ENCODE assay signal across 11 cellular contexts in genomic region chr5:132485641-132486317, GRCh38. TPM values are rescaled to one million over a fixed set of nuclear protein-coding genes. Genes with fewer than 3 reads are reported as not detected.
A peak's percentile ranks its signal among the peaks of the same experiment; 100 is the strongest.
DNase-seq lines count a peak whose midpoint lies in the region; ATAC-seq and TF ChIP-seq lines count a peak whose summit lies in the region.
"Had no signal": no experiment of that assay in that cellular context is flagged by ENCODE, and none has a peak within 500 bp of the region (broad histone marks: within the 10 kb centered on the region; RNA-seq: fewer than 3 reads in every experiment).

No MANE protein-coding gene starts in this region.

- no peaks in the 10 kb centered on the region for H3K9me3 Mint-ChIP-seq in activated CD8-positive, alpha-beta T cell treated with anti-CD3 and anti-CD28 coated beads, Interleukin-2, amount 10 ng/mL, durations not matched to agents 7 days and 5 days (ENCODE audit: insufficient read depth)
- H3K9me3 Mint-ChIP-seq in stimulated activated effector memory CD8-positive, alpha-beta T cell treated with anti-CD3 and anti-CD28 coated beads, Interleukin-12 subunit alpha, Interleukin-12 subunit beta, amount 100 ng/mL, for 72 hours = no peaks in the 10 kb centered on the region
- H3K9me3 Mint-ChIP-seq: H9 had no signal

- CTCF ChIA-PET in HEK293 (lab: Yijun Ruan, JAX) = no interaction called here
- CTCF ChIA-PET in activated CD8-positive, alpha-beta T cell treated with anti-CD3 and anti-CD28 coated beads, Interleukin-2, amount 10 ng/mL, durations not matched to agents 7 days and 5 days (lab: Charles Lee) = interaction anchor here (1.4 to 6.1 kb wide), 5 partner anchors 12 to 65 kb away, joined by 3 to 36 read pairs (median 9); no protein-coding TSS in a partner anchor

- H3K4me1 Mint-ChIP-seq in activated CD8-positive, alpha-beta T cell treated with anti-CD3 and anti-CD28 coated beads, Interleukin-2, amount 10 ng/mL, durations not matched to agents 7 days and 5 days (ENCODE audit: low read depth) = peaks cover 66% of the 10 kb centered on the region
- peaks cover 73% of the 10 kb centered on the region for H3K4me1 Mint-ChIP-seq in stimulated activated effector memory CD8-positive, alpha-beta T cell treated with anti-CD3 and anti-CD28 coated beads, Interleukin-12 subunit alpha, Interleukin-12 subunit beta, amount 100 ng/mL, for 72 hours

- no peaks in the 10 kb centered on the region for H3K27me3 Mint-ChIP-seq in activated CD8-positive, alpha-beta T cell treated with anti-CD3 and anti-CD28 coated beads, Interleukin-2, amount 10 ng/mL, durations not matched to agents 7 days and 5 days (ENCODE audit: low read depth)

- no peak overlapping the region for H3K4me3 ChIP-seq in HEK293 (ENCODE audit: low read depth, low read length)
- H3K4me3 ChIP-seq in effector memory CD4-positive, alpha-beta T cell (ENCODE audit: insufficient read depth, low read depth, low read length, poor library complexity, severe bottlenecking) = peak overlapping the region; percentile 97

- peak overlapping the region; percentile 92 for H3K4me3 Mint-ChIP-seq in activated CD8-positive, alpha-beta T cell treated with anti-CD3 and anti-CD28 coated beads, Interleukin-2, amount 10 ng/mL, durations not matched to agents 7 days and 5 days
- peak overlapping the region; percentile 92 for H3K4me3 Mint-ChIP-seq in stimulated activated effector memory CD8-positive, alpha-beta T cell treated with anti-CD3 and anti-CD28 coated beads, Interleukin-12 subunit alpha, Interleukin-12 subunit beta, amount 100 ng/mL, for 72 hours
- H3K4me3 Mint-ChIP-seq: H9 had no signal

- ATAC-seq in activated CD8-positive, alpha-beta T cell treated with anti-CD3 and anti-CD28 coated beads, Interleukin-2, amount 10 ng/mL, durations not matched to agents 7 days and 5 days = no peak
- ATAC-seq in stimulated activated effector memory CD8-positive, alpha-beta T cell treated with anti-CD3 and anti-CD28 coated beads, Interleukin-12 subunit alpha, Interleukin-12 subunit beta, amount 100 ng/mL, for 72 hours = no peak
- no peak for ATAC-seq in GM19351 (IDR thresholded peaks at IDR 0.05; ENCODE audit: unreplicated experiment)
- ATAC-seq: left lung had no signal

- no peaks in the 10 kb centered on the region for H3K9me3 ChIP-seq in HEK293 (ENCODE audit: control insufficient read depth, insufficient read depth, low read depth, low read length)
- no peaks in the 10 kb centered on the region for H3K9me3 ChIP-seq in effector memory CD4-positive, alpha-beta T cell (ENCODE audit: control insufficient read depth, low read length)
- H3K9me3 ChIP-seq: left lung had no signal

- DNase-seq in activated CD8-positive, alpha-beta T cell treated with anti-CD3 and anti-CD28 coated beads, Interleukin-2, amount 10 ng/mL, durations not matched to agents 7 days and 5 days = peak; percentile 27
- peak in 1 of 3 donors; percentile 16 for DNase-seq in effector memory CD4-positive, alpha-beta T cell
- peak in 1 of 2 donors; percentile 50 for DNase-seq in stimulated activated effector memory CD8-positive, alpha-beta T cell treated with anti-CD3 and anti-CD28 coated beads, Interleukin-12 subunit alpha, Interleukin-12 subunit beta, amount 100 ng/mL, for 72 hours (ENCODE audit: low spot score in 2 of 2)
- DNase-seq in inferior parietal cortex (ENCODE audit: extremely low spot score) = no peak
- no peak for DNase-seq in 8988T
- DNase-seq: left lung, NCI-H510A had no signal

- peak overlapping the region; percentile 90 for H3K27ac Mint-ChIP-seq in activated CD8-positive, alpha-beta T cell treated with anti-CD3 and anti-CD28 coated beads, Interleukin-2, amount 10 ng/mL, durations not matched to agents 7 days and 5 days
- peak overlapping the region; percentile 97 for H3K27ac Mint-ChIP-seq in stimulated activated effector memory CD8-positive, alpha-beta T cell treated with anti-CD3 and anti-CD28 coated beads, Interleukin-12 subunit alpha, Interleukin-12 subunit beta, amount 100 ng/mL, for 72 hours
- H3K27ac Mint-ChIP-seq: H9 had no signal

- H3K27ac ChIP-seq in HEK293 (ENCODE audit: extremely low read depth, low read depth, low read length) = no peak overlapping the region
- H3K27ac ChIP-seq in effector memory CD4-positive, alpha-beta T cell (ENCODE audit: insufficient read depth, low read length, poor library complexity, severe bottlenecking) = peak overlapping the region; percentile 100

- H3K36me3 Mint-ChIP-seq in activated CD8-positive, alpha-beta T cell treated with anti-CD3 and anti-CD28 coated beads, Interleukin-2, amount 10 ng/mL, durations not matched to agents 7 days and 5 days (ENCODE audit: low read depth) = peaks cover 85% of the 10 kb centered on the region
- peaks cover 100% of the 10 kb centered on the region for H3K36me3 Mint-ChIP-seq in stimulated activated effector memory CD8-positive, alpha-beta T cell treated with anti-CD3 and anti-CD28 coated beads, Interleukin-12 subunit alpha, Interleukin-12 subunit beta, amount 100 ng/mL, for 72 hours

- H3K36me3 ChIP-seq in HEK293 (ENCODE audit: control insufficient read depth in 2 of 2, insufficient read depth in 1 of 2, low read length in 2 of 2) = peaks cover 0 to 57% of the 10 kb centered on the region in 2 experiments; a peak in 2 of 3 replicates
- peaks cover 80% of the 10 kb centered on the region for H3K36me3 ChIP-seq in effector memory CD4-positive, alpha-beta T cell (ENCODE audit: control insufficient read depth, insufficient read depth, low read length)

- no peaks in the 10 kb centered on the region for H3K4me1 ChIP-seq in HEK293 (ENCODE audit: control insufficient read depth, insufficient read depth, low read length)
- H3K4me1 ChIP-seq in effector memory CD4-positive, alpha-beta T cell (ENCODE audit: control insufficient read depth, insufficient read depth, low read length, poor library complexity, severe bottlenecking) = peaks cover 42% of the 10 kb centered on the region

- no peaks in the 10 kb centered on the region for H3K27me3 ChIP-seq in effector memory CD4-positive, alpha-beta T cell (replicated peaks; ENCODE audit: control insufficient read depth, insufficient read depth, low read length, poor library complexity, severe bottlenecking)
- H3K27me3 ChIP-seq: left lung had no signal

- POLR2A ChIA-PET in HEK293 (lab: Yijun Ruan, JAX) = interaction anchor here (1.4 kb wide), 1 partner anchor 15 kb away, joined by 3 read pairs; no protein-coding TSS in a partner anchor
- POLR2A ChIA-PET in activated CD8-positive, alpha-beta T cell treated with anti-CD3 and anti-CD28 coated beads, Interleukin-2, amount 10 ng/mL, durations not matched to agents 7 days and 5 days (lab: Charles Lee) = interaction anchor here (0.6 to 22.6 kb wide), 13 partner anchors 6 to 739 kb away, joined by 3 to 720 read pairs (median 76); partner anchors contain the start of gene IRF1

- no peak for TF ChIP-seq CTCF in HEK293 (tag by site-specific recombination; IDR thresholded peaks at IDR 0.05)

TF ChIP-seq in HEK293, 187 proteins besides CTCF, POLR2A, EP300 and RAD21:
- no peak for TF ChIP-seq PRDM1 (tag by site-specific recombination; IDR thresholded peaks at IDR 0.05)
- 0 out of 2 replicates have a peak, but pooled peaks have one; percentile 21 for TF ChIP-seq ZNF600 (tag by site-specific recombination; IDR thresholded peaks at IDR 0.05)
- TF ChIP-seq, protein P1, sequence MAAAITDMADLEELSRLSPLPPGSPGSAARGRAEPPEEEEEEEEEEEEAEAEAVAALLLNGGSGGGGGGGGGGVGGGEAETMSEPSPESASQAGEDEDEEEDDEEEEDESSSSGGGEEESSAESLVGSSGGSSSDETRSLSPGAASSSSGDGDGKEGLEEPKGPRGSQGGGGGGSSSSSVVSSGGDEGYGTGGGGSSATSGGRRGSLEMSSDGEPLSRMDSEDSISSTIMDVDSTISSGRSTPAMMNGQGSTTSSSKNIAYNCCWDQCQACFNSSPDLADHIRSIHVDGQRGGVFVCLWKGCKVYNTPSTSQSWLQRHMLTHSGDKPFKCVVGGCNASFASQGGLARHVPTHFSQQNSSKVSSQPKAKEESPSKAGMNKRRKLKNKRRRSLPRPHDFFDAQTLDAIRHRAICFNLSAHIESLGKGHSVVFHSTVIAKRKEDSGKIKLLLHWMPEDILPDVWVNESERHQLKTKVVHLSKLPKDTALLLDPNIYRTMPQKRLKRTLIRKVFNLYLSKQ (tag by site-specific recombination; IDR thresholded peaks at IDR 0.05; ENCODE audit: borderline replicate concordance) = no peak
TF ChIP-seq in HEK293: peak in this region for 1.

RNA-seq across cellular contexts. Expression of gene IRF1, which starts 4.8 kb away (rescaled TPM):
- 100 to 1,000 TPM; 221 to 228 TPM for total RNA-seq in activated CD8-positive, alpha-beta T cell treated with anti-CD3 and anti-CD28 coated beads, Interleukin-2, amount 10 ng/mL, durations not matched to agents 7 days and 5 days

RNA-seq across cellular contexts. Expression of gene IL5, which starts 57.5 kb away (rescaled TPM):
- under 1 TPM in 1 of 2 experiments, not detected in 1; 0.71 TPM for total RNA-seq in activated CD8-positive, alpha-beta T cell treated with anti-CD3 and anti-CD28 coated beads, Interleukin-2, amount 10 ng/mL, durations not matched to agents 7 days and 5 days
- total RNA-seq: bronchial epithelial cell, H9, left lung had no signal
